ENCODE assay signal across 21 cellular contexts in genomic region chr5:13427859-13428557, GRCh38.
"Had no signal": no experiment of that assay in that cellular context is flagged by ENCODE, and none has a peak within 500 bp of the region (broad histone marks: within the 10 kb centered on the region; RNA-seq: fewer than 3 reads in every experiment).

No MANE protein-coding gene starts in this region.

- H3K9me3 ChIP-seq: MG63, Peyer's patch, SJCRH30 had no signal

- H3K36me3 ChIP-seq: MG63, Peyer's patch, SJCRH30 had no signal

- H3K27ac ChIP-seq: HL-60, Peyer's patch, SJCRH30 had no signal

- DNase-seq: KBM-7, MG63, NCI-H1092 treated with DMSO at 0.1 percent for 48 hours, NCI-H1436, NCI-H187, NCI-H2029, NCI-H2081 treated with DMSO at 0.1 percent for 48 hours, NCI-H2171, NCI-H226, NCI-H446, NCI-H510A, NCI-H524 treated with DMSO at 0.1 percent for 48 hours, NCI-H69, NCI-H774, Peyer's patch, Right ventricle myocardium superior, RPMI8226, SJCRH30, T-helper 1 cell had no signal

- H3K4me3 ChIP-seq: MG63, Peyer's patch, SJCRH30 had no signal

- H3K27me3 ChIP-seq: Peyer's patch, SJCRH30 had no signal

- H3K4me1 ChIP-seq: Peyer's patch, SJCRH30 had no signal

- ATAC-seq: SK-N-SH treated with all-trans-retinoic acid at 6 μM for 48 hours had no signal
